In the genomic region with DNA sequence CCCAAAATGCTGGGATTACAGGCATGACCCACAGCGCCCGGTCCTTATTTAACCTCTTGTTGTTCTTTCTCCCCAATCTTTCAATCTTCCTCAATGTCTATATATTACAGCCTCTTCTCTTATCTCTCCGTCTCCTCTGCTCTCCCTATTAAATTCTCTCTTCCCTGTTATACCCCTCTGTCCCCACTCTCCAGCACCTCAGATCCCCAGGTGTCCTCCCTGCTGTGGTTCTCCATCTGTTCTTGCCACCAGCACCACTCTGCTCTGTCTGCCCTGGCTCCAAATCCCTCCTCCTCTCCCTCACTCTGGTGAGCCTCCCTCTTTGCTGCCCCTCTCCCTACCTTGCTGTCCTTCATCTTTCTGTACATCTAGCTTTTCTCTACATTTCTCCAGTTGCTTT, we compare ENCODE assay signal across 8 cellular contexts.
A peak's percentile ranks its signal among the peaks of the same experiment; 100 is the strongest.
DNase-seq lines count a peak whose midpoint lies in the region; ATAC-seq and TF ChIP-seq lines count a peak whose summit lies in the region.
"Had no signal": no experiment of that assay in that cellular context is flagged by ENCODE, and none has a peak within 500 bp of the region (broad histone marks: within the 10 kb centered on the region; RNA-seq: fewer than 3 reads in every experiment).

No MANE protein-coding gene starts in this region.

- H3K4me3 ChIP-seq in GM06990 (replicated peaks; ENCODE audit: low read depth, low read length): peak overlapping the region; percentile 87; the same call in 1 of the 2 replicates
- peak overlapping the region; percentile 82 for H3K4me3 ChIP-seq in OCI-LY1 (ENCODE audit: low read depth, low read length, poor library complexity, severe bottlenecking)
- peak overlapping the region; percentile 67 for H3K4me3 ChIP-seq in parathyroid adenoma (ENCODE audit: low read depth, low read length)

- no peaks in the 10 kb centered on the region for H3F3A ChIP-seq in OCI-LY1 (ENCODE audit: insufficient read depth, low read length)

- no peaks in the 10 kb centered on the region for H3K79me2 ChIP-seq in OCI-LY1 (ENCODE audit: insufficient read depth, low read length)
- no peaks in the 10 kb centered on the region for H3K79me2 ChIP-seq in parathyroid adenoma

- H3K36me3 ChIP-seq in GM06990 (ENCODE audit: control insufficient read depth, insufficient read depth, low read length) (no peaks in the 10 kb centered on the region), OCI-LY1 (ENCODE audit: insufficient read depth, low read length) (peaks cover 17% of the 10 kb centered on the region), parathyroid adenoma (ENCODE audit: control insufficient read depth, insufficient read depth, low read length) (no peaks in the 10 kb centered on the region)

- H3K4me2 ChIP-seq in OCI-LY1 (ENCODE audit: low read length): peak overlapping the region; percentile 75
- H3K4me2 ChIP-seq in parathyroid adenoma (ENCODE audit: low read length): no peak overlapping the region

- H2AFZ ChIP-seq in OCI-LY1 (ENCODE audit: low read length) (no peak overlapping the region), parathyroid adenoma (no peak overlapping the region)

- peaks cover 63% of the 10 kb centered on the region for H3K36me3 Mint-ChIP-seq in dendritic cell treated with granulocyte-macrophage colony-stimulating factor and Interleukin-4, amounts not matched to agents 40 ng/mL and 50 ng/mL, for 4 days (ENCODE audit: low read depth)

- H3K4me3 Mint-ChIP-seq in dendritic cell treated with granulocyte-macrophage colony-stimulating factor and Interleukin-4, amounts not matched to agents 40 ng/mL and 50 ng/mL, for 4 days: peak overlapping the region; percentile 87

- TF ChIP-seq CTCF in GM06990 (IDR thresholded peaks at IDR 0.05; ENCODE audit: insufficient read depth, low read length, poor library complexity, severe bottlenecking) (no peak), OCI-LY1 (IDR thresholded peaks at IDR 0.05; ENCODE audit: low read length) (no peak), parathyroid adenoma (IDR thresholded peaks at IDR 0.05) (no peak)

- peaks cover 8% of the 10 kb centered on the region for H3K27me3 Mint-ChIP-seq in dendritic cell treated with granulocyte-macrophage colony-stimulating factor and Interleukin-4, amounts not matched to agents 40 ng/mL and 50 ng/mL, for 4 days

- peak overlapping the region; percentile 86 for H3K27ac Mint-ChIP-seq in dendritic cell treated with granulocyte-macrophage colony-stimulating factor and Interleukin-4, amounts not matched to agents 40 ng/mL and 50 ng/mL, for 4 days

- intact Hi-C loops in dendritic cell treated with granulocyte-macrophage colony-stimulating factor and Interleukin-4, amounts not matched to agents 40 ng/mL and 50 ng/mL, for 4 days (cut with micrococcal nuclease): no loop called here

- no peak for ATAC-seq in HG02885 (IDR thresholded peaks at IDR 0.05; ENCODE audit: poor library complexity, unreplicated experiment)
- ATAC-seq in GM18867 (IDR thresholded peaks at IDR 0.05; ENCODE audit: unreplicated experiment): no peak

- H3K4me1 Mint-ChIP-seq in dendritic cell treated with granulocyte-macrophage colony-stimulating factor and Interleukin-4, amounts not matched to agents 40 ng/mL and 50 ng/mL, for 4 days (ENCODE audit: low read depth): peaks cover 19% of the 10 kb centered on the region

- H3K9me3 ChIP-seq in OCI-LY1 (ENCODE audit: low read length) (no peaks in the 10 kb centered on the region), parathyroid adenoma (ENCODE audit: control insufficient read depth, low read length) (no peaks in the 10 kb centered on the region)

- H3K27ac ChIP-seq in OCI-LY1 (ENCODE audit: low read depth, low read length, poor library complexity, severe bottlenecking): no peak overlapping the region
- H3K27ac ChIP-seq in parathyroid adenoma: no peak overlapping the region

- H3K9me3 Mint-ChIP-seq in dendritic cell treated with granulocyte-macrophage colony-stimulating factor and Interleukin-4, amounts not matched to agents 40 ng/mL and 50 ng/mL, for 4 days: peaks cover 70% of the 10 kb centered on the region

- peaks cover 22% of the 10 kb centered on the region for H3K4me1 ChIP-seq in OCI-LY1 (ENCODE audit: insufficient read depth, low read length, severe bottlenecking)
- no peaks in the 10 kb centered on the region for H3K4me1 ChIP-seq in parathyroid adenoma

- no peak for DNase-seq in GM06990 (ENCODE audit: extremely low read depth, insufficient read length)
- DNase-seq in NCI-H1694 (lab: John Stamatoyannopoulos, UW): no peak
- DNase-seq: NCI-H345 had no signal

- H3K9ac ChIP-seq in OCI-LY1 (ENCODE audit: low read length): peak overlapping the region; percentile 77; the same call in 1 of the 2 replicates
- H3K9ac ChIP-seq in parathyroid adenoma: no peak overlapping the region

- no peaks in the 10 kb centered on the region for H3K27me3 ChIP-seq in GM06990 (replicated peaks; ENCODE audit: control insufficient read depth, insufficient read depth, low read length)
- H3K27me3 ChIP-seq in OCI-LY1 (ENCODE audit: insufficient read depth, low read length): no peaks in the 10 kb centered on the region
- H3K27me3 ChIP-seq in parathyroid adenoma (ENCODE audit: control insufficient read depth, insufficient read depth, low read length): no peaks in the 10 kb centered on the region

- no peaks in the 10 kb centered on the region for H4K20me1 ChIP-seq in OCI-LY1 (ENCODE audit: insufficient read depth, low read length)

- no peaks in the 10 kb centered on the region for H3K9me2 ChIP-seq in OCI-LY1 (ENCODE audit: low read depth, low read length)
